18 cellular contexts compared by ENCODE assay signal in the genomic region with DNA sequence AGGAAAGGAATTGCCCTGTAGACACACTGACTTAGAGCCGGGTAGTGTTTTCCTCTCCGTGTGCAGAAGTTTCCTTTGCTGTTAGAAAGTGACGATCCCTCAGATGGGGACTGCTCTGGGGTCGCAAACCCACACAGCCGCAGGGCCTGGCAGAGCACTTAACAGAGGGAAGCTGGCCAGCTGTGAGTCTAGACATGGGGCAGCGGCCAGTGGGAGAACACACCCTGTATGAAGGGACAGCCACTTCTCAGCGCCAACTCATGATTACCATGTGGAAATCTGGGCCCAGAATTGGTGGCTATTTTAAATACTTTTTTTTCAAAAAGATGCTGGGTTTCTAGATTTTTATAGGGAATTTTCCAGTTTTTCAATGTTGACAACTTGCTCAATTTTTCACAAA. TPM values are rescaled to one million over a fixed set of nuclear protein-coding genes. Genes with fewer than 3 reads are reported as not detected.
A peak's percentile ranks its signal among the peaks of the same experiment; 100 is the strongest.
DNase-seq lines count a peak whose midpoint lies in the region; ATAC-seq, FAIRE-seq and TF ChIP-seq lines count a peak whose summit lies in the region.
"Had no signal": no experiment of that assay in that cellular context is flagged by ENCODE, and none has a peak within 500 bp of the region (broad histone marks: within the 10 kb centered on the region; RNA-seq: fewer than 3 reads in every experiment).

No MANE protein-coding gene starts in this region.

- no peaks in the 10 kb centered on the region for H3K27me3 Mint-ChIP-seq in neural crest cell (ENCODE audit: low read depth)
- H3K27me3 Mint-ChIP-seq: activated naive CD8-positive, alpha-beta T cell treated with anti-CD3 and anti-CD28 coated beads for 36 hours; central memory CD8-positive, alpha-beta T cell had no signal

- no peaks in the 10 kb centered on the region for H3K9me2 ChIP-seq in SK-N-SH

- no peaks in the 10 kb centered on the region for H3K27me3 ChIP-seq in SK-N-SH (ENCODE audit: insufficient read depth)
- H3K27me3 ChIP-seq in tibial nerve: no peaks in the 10 kb centered on the region
- H3K27me3 ChIP-seq in HepG2 (ENCODE audit: control insufficient read depth in 1 of 2, insufficient read depth in 2 of 2, low read length in 2 of 2): no peaks in the 10 kb centered on the region

- ATAC-seq in SK-N-SH treated with all-trans-retinoic acid at 6 μM for 48 hours: no peak
- no peak for ATAC-seq in HG03571 (IDR thresholded peaks at IDR 0.05; ENCODE audit: unreplicated experiment)
- no peak for ATAC-seq in HepG2

- TF ChIP-seq EP300 in SK-N-SH (IDR thresholded peaks at IDR 0.05; ENCODE audit: borderline replicate concordance in 1 of 2, low read depth in 1 of 2, low read length in 1 of 2) (no peak), tibial nerve (IDR thresholded peaks at IDR 0.05) (no peak), HepG2 (IDR thresholded peaks at IDR 0.05; ENCODE audit: low read depth in 2 of 2, low read length in 2 of 2) (no peak), HepG2 (CRISPR knock-in tag; IDR thresholded peaks at IDR 0.05; ENCODE audit: borderline replicate concordance) (no peak)

- TF ChIP-seq CTCF in SK-N-SH (IDR thresholded peaks at IDR 0.05): no peak
- TF ChIP-seq CTCF in neural crest cell (conservative IDR thresholded peaks at IDR 0.05): no peak
- no peak for TF ChIP-seq CTCF in tibial nerve (IDR thresholded peaks at IDR 0.05)
- TF ChIP-seq CTCF in HepG2 (CRISPR knock-in tag; IDR thresholded peaks at IDR 0.05): no peak

- H3F3A ChIP-seq in SK-N-SH (replicated peaks; ENCODE audit: insufficient read depth): no peaks in the 10 kb centered on the region

- POLR2A ChIA-PET in SK-N-SH (lab: Yijun Ruan, JAX): no interaction called here
- POLR2A ChIA-PET in HepG2 (lab: Yijun Ruan, JAX): no interaction called here

- FAIRE-seq in HepG2 (lab: Jason Lieb, UNC): no peak

- no peaks in the 10 kb centered on the region for H3K9me3 Mint-ChIP-seq in neural crest cell
- H3K9me3 Mint-ChIP-seq: activated naive CD8-positive, alpha-beta T cell treated with anti-CD3 and anti-CD28 coated beads for 36 hours; central memory CD8-positive, alpha-beta T cell; HFFc6 had no signal

- H3K4me1 ChIP-seq in SK-N-SH (ENCODE audit: control insufficient read depth in 1 of 2, insufficient read depth in 2 of 2, low read depth in 1 of 2, low read length in 1 of 2) (peaks cover 4 to 25% of the 10 kb centered on the region in 2 experiments; a peak in 3 of 4 replicates), tibial nerve (peaks cover 0 to 20% (median 6%) of the 10 kb centered on the region in 4 donors), HepG2 (ENCODE audit: insufficient read depth, low read length) (no peaks in the 10 kb centered on the region)

- WGBS in SK-N-SH (ENCODE audit: low lambda C conversion rate): 72% methylated on average over 6 of the region's 7 CpGs
- WGBS in tibial nerve, 2 donors: 47 to 48% methylated on average over 7 of the region's 7 CpGs
- 95% methylated on average over 7 of the region's 7 CpGs for WGBS in HepG2 (ENCODE audit: low lambda C conversion rate)

- peaks cover 44% of the 10 kb centered on the region for H3K4me1 Mint-ChIP-seq in neural crest cell
- H3K4me1 Mint-ChIP-seq: activated naive CD8-positive, alpha-beta T cell treated with anti-CD3 and anti-CD28 coated beads for 36 hours had no signal

- peaks cover 2% of the 10 kb centered on the region for H3K36me3 Mint-ChIP-seq in neural crest cell (ENCODE audit: low read depth)

- BruUV-seq in HepG2 (replicated peaks; lab: Mats Ljungman, UMichigan): no TSS peak

- H3K4me2 ChIP-seq in SK-N-SH (no peak overlapping the region), HepG2 (ENCODE audit: low read depth, low read length) (no peak overlapping the region)

- intact Hi-C loops in HepG2 (cut with micrococcal nuclease; ENCODE audit: unreplicated experiment): no loop called here

- H3K4me3 Mint-ChIP-seq in neural crest cell: no peak overlapping the region
- H3K4me3 Mint-ChIP-seq: activated naive CD8-positive, alpha-beta T cell treated with anti-CD3 and anti-CD28 coated beads for 36 hours; central memory CD8-positive, alpha-beta T cell; HFFc6 had no signal

- H3K27ac ChIP-seq in SK-N-SH (ENCODE audit: low read depth in 2 of 2, low read length in 1 of 2) (peak overlapping the region; percentile 18 to 84; a peak in 3 of 4 replicates), tibial nerve (peak overlapping the region; percentile 56 to 81 (median 66)), HepG2 (ENCODE audit: extremely low read length, insufficient read depth, low read length) (no peak overlapping the region)
- H3K27ac ChIP-seq: 22Rv1 had no signal

- H3K79me2 ChIP-seq in SK-N-SH (ENCODE audit: insufficient read depth): no peaks in the 10 kb centered on the region
- H3K79me2 ChIP-seq in HepG2 (ENCODE audit: insufficient read depth, low read length): no peaks in the 10 kb centered on the region

- DNase-seq in SK-N-SH (peak; percentile 43), fibroblast of peridontal ligament (ENCODE audit: extremely low read depth) (peak; percentile 9), neural crest cell (ENCODE audit: low read depth, low spot score) (no peak), tibial nerve (ENCODE audit: low spot score in 2 of 2) (no peak), NOMO-1 (lab: John Stamatoyannopoulos, UW; ENCODE audit: unreplicated experiment in 2 of 2) (no peak), HepG2 (ENCODE audit: low spot score) (no peak)
- DNase-seq: activated CD4-positive, CD25-positive, alpha-beta regulatory T cell treated with anti-CD3 and anti-CD28 coated beads, Interleukin-2, amount 50 U/mL, for 72 hours; activated naive CD8-positive, alpha-beta T cell treated with anti-CD3 and anti-CD28 coated beads for 36 hours; activated T-cell treated with anti-CD3 and anti-CD28 coated beads for 4 hours; HFFc6; islet precursor cell; KG1; NCI-H1105 treated with DMSO at 0.1 percent for 48 hours; NCI-H226 had no signal

- H3K36me3 ChIP-seq in SK-N-SH (replicated peaks in 1 of 2; ENCODE audit: control insufficient read depth in 1 of 2, insufficient read depth in 2 of 2, low read length in 1 of 2) (peaks cover 12 to 23% of the 10 kb centered on the region in 2 experiments), tibial nerve (peaks cover 0 to 66% (median 0%) of the 10 kb centered on the region in 3 donors), HepG2 (replicated peaks in 1 of 2; ENCODE audit: control insufficient read depth in 1 of 2, insufficient read depth in 2 of 2, low read length in 2 of 2) (peaks cover 13 to 35% of the 10 kb centered on the region in 2 experiments; a peak in 4 of 5 replicates)

- no peaks in the 10 kb centered on the region for H3K9me3 ChIP-seq in SK-N-SH
- no peaks in the 10 kb centered on the region for H3K9me3 ChIP-seq in tibial nerve
- no peaks in the 10 kb centered on the region for H3K9me3 ChIP-seq in HepG2 (ENCODE audit: low read length)

- no peak for TF ChIP-seq POLR2A in tibial nerve (IDR thresholded peaks at IDR 0.05)
- TF ChIP-seq POLR2A in HepG2 (IDR thresholded peaks at IDR 0.05; ENCODE audit: insufficient read depth in 1 of 2, low read depth in 2 of 2, low read length in 2 of 2): no peak

- TF ChIP-seq RAD21 in SK-N-SH (IDR thresholded peaks at IDR 0.05; ENCODE audit: low read length) (no peak), HepG2 (CRISPR knock-in tag; IDR thresholded peaks at IDR 0.05) (no peak)

- peak overlapping the region; percentile 24 for H3K27ac Mint-ChIP-seq in neural crest cell (ENCODE audit: unreplicated experiment)
- H3K27ac Mint-ChIP-seq: activated naive CD8-positive, alpha-beta T cell treated with anti-CD3 and anti-CD28 coated beads for 36 hours; HFFc6 had no signal

- no peak overlapping the region for H2AFZ ChIP-seq in SK-N-SH (ENCODE audit: low read depth)
- H2AFZ ChIP-seq in HepG2 (ENCODE audit: low read length): no peak overlapping the region

- CTCF ChIA-PET in SK-N-SH (lab: Yijun Ruan, JAX): interaction anchor here (0.6 to 5.1 kb wide), 3 partner anchors 236 to 311 kb away, joined by 3 to 39 read pairs (median 31); no protein-coding TSS in a partner anchor
- CTCF ChIA-PET in HepG2 (lab: Yijun Ruan, JAX; ENCODE audit: low intra/inter-chr PET ratio, low total read pairs): no interaction called here

- H3K4me3 ChIP-seq in SK-N-SH (ENCODE audit: low read depth in 2 of 2, low read length in 1 of 2) (no peak overlapping the region), tibial nerve (no peak overlapping the region), HepG2 (replicated peaks in 1 of 3; ENCODE audit: insufficient read depth in 1 of 3, low read depth in 2 of 3, low read length in 3 of 3) (no peak overlapping the region)

- in situ Hi-C loops in HepG2 (cut with HindIII; ENCODE audit: extremely low pct_ligation_motif_present, low pct_unique_long_range_greater_than_20kb): no loop called here

- H4K20me1 ChIP-seq in SK-N-SH (ENCODE audit: insufficient read depth): no peaks in the 10 kb centered on the region
- no peaks in the 10 kb centered on the region for H4K20me1 ChIP-seq in HepG2 (ENCODE audit: insufficient read depth, low read length)

- H3K9ac ChIP-seq in SK-N-SH (no peak overlapping the region), HepG2 (ENCODE audit: insufficient read depth, low read depth, low read length) (no peak overlapping the region)

RNA-seq across cellular contexts. Expression of a gene that starts 39.4 kb away (rescaled TPM):
- polyA plus RNA-seq in SK-N-SH (2012; rRNA removed) (2.8 and 3.4 TPM in 2 replicates), HepG2 (2011; rRNA removed) (4.1 and 4.7 TPM in 2 replicates)
- 1.4 and 2.1 TPM in 2 replicates for polyA plus RNA-seq in SK-N-SH (2012; cell fraction: cytosol; rRNA removed)
- polyA plus RNA-seq in SK-N-SH (2012; cell fraction: nucleus; rRNA removed): 14.7 and 15.7 TPM in 2 replicates
- total RNA-seq in neural crest cell (9.1 and 9.7 TPM in 2 replicates), tibial nerve (10 to 100 TPM in 3 of 4 donors, 1 to 10 TPM in 1; 8.2 to 17.3 (median 12.1) TPM), HepG2 (2016; rRNA removed; fragmentation: Illumina TruSeq; extraction: Trizol) (2.6 and 7.4 TPM in 2 replicates)
- total RNA-seq in HepG2 (2016; cell fraction: cytosol; rRNA removed; fragmentation: Illumina TruSeq; extraction: Trizol; ENCODE audit: low read depth): 1.6 TPM in 2 replicates
- total RNA-seq in HepG2 (2016; cell fraction: insoluble cytoplasmic fraction; rRNA removed; fragmentation: Illumina TruSeq; extraction: Trizol): 2.1 and 7.4 TPM in 2 replicates
- total RNA-seq in HepG2 (2016; cell fraction: membrane; rRNA removed; fragmentation: Illumina TruSeq; extraction: Trizol): 2.2 and 2.6 TPM in 2 replicates
- 13.8 and 19.0 TPM in 2 replicates for total RNA-seq in HepG2 (2016; cell fraction: nucleus; rRNA removed; fragmentation: Illumina TruSeq; extraction: Trizol)
- polyA plus RNA-seq in HepG2 (2011; cell fraction: cytosol; rRNA removed): 1.4 and 1.8 TPM in 2 replicates
- 17.3 and 20.8 TPM in 2 replicates for polyA plus RNA-seq in HepG2 (2011; cell fraction: nucleus; rRNA removed)
- 5.9 and 6.1 TPM in 2 replicates for polyA plus RNA-seq in HepG2 (2012)
- 0.68 and 0.75 TPM in 2 replicates for polyA plus RNA-seq in HepG2 (2016; cell fraction: cytosol; fragmentation: Illumina TruSeq; extraction: Trizol; ENCODE audit: low read depth)
- 1.7 and 2.2 TPM in 2 replicates for polyA plus RNA-seq in HepG2 (2016; cell fraction: insoluble cytoplasmic fraction; fragmentation: Illumina TruSeq; extraction: Trizol; ENCODE audit: low read depth)
- 1.2 and 1.5 TPM in 2 replicates for polyA plus RNA-seq in HepG2 (2016; cell fraction: membrane; fragmentation: Illumina TruSeq; extraction: Trizol; ENCODE audit: low read depth)
- 21.2 and 22.1 TPM in 2 replicates for polyA plus RNA-seq in HepG2 (2016; cell fraction: nucleus; fragmentation: Illumina TruSeq; extraction: Trizol; ENCODE audit: insufficient read depth, low read depth)
- 25.8 and 28.2 TPM in 2 replicates for polyA minus RNA-seq in HepG2 (2011; rRNA and poly(A)+ RNA removed; ENCODE audit: low replicate concordance)
- 0.88 and 2.2 TPM in 2 replicates for polyA minus RNA-seq in HepG2 (2011; cell fraction: cytosol; rRNA and poly(A)+ RNA removed)
- polyA minus RNA-seq in HepG2 (2011; cell fraction: nucleus; rRNA and poly(A)+ RNA removed): 26.4 and 27.8 TPM in 2 replicates

Comparison
In these comparisons a context has a peak if more than half of its experiments do, and no peak if none do; other contexts are left out.
1. DNase-seq: peak in SK-N-SH (single experiment) and fibroblast of peridontal ligament (single experiment); none in neural crest cell (single experiment), tibial nerve (0 of 2), NOMO-1 (0 of 2) and HepG2 (single experiment).